26 cellular contexts compared by ENCODE assay signal in the genomic region with DNA sequence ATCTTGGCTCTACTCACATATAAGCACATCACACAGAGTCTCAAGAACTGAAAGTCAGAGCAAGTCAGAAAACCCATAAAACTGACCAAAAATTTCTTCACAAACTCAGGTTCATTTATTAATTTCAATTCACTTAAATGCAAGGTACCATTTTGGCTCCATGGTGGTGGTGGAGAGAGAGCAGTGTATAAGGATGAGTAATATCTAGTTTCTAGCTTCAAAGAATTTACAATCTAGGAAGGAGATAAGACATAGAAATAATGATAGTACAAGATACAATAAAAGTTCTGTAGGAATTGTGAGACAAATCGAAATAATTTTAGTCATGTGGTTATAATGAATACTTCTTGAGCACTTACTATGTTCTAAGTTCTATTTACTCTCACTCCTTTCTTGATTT.
"Had no signal": no experiment of that assay in that cellular context is flagged by ENCODE, and none has a peak within 500 bp of the region (broad histone marks: within the 10 kb centered on the region; RNA-seq: fewer than 3 reads in every experiment).

No MANE protein-coding gene starts in this region.

- H3K27me3 Mint-ChIP-seq: dendritic cell treated with granulocyte-macrophage colony-stimulating factor and Interleukin-4, amounts not matched to agents 40 ng/mL and 50 ng/mL, for 4 days; effector memory CD8-positive, alpha-beta T cell had no signal

- H3K9me3 ChIP-seq: esophagus muscularis mucosa, esophagus squamous epithelium, gastrocnemius medialis, gastroesophageal sphincter, heart left ventricle, heart right ventricle had no signal

- H3K4me1 ChIP-seq: esophagus muscularis mucosa, foreskin keratinocyte, gastrocnemius medialis, gastroesophageal sphincter, heart left ventricle, heart right ventricle had no signal

- ATAC-seq: effector memory CD8-positive, alpha-beta T cell; esophagus mucosa; foreskin keratinocyte; gastrocnemius medialis; gastroesophageal sphincter; heart left ventricle; heart right ventricle had no signal

- DNase-seq: cortex of kidney; dermis blood vessel endothelial cell; dorsolateral prefrontal cortex; effector CD4-positive, alpha-beta T cell; effector CD8-positive, alpha-beta T cell; effector memory CD4-positive, alpha-beta T cell; effector memory CD8-positive, alpha-beta T cell; endodermal cell; erythroblast; esophagus squamous epithelium; foreskin fibroblast; foreskin keratinocyte; foreskin melanocyte; gastrocnemius medialis; glutamatergic neuron; head of caudate nucleus; heart left ventricle; heart right ventricle; hippocampal formation had no signal

- H3K4me3 ChIP-seq: coronary artery, dorsolateral prefrontal cortex, esophagus muscularis mucosa, esophagus squamous epithelium, gastrocnemius medialis, gastroesophageal sphincter, heart left ventricle, heart right ventricle, hepatocyte had no signal

- H3K9me3 Mint-ChIP-seq: dendritic cell treated with granulocyte-macrophage colony-stimulating factor and Interleukin-4, amounts not matched to agents 40 ng/mL and 50 ng/mL, for 4 days; effector memory CD8-positive, alpha-beta T cell; endodermal cell had no signal

- H3K27ac ChIP-seq: coronary artery, dorsolateral prefrontal cortex, epithelial cell of prostate, esophagus muscularis mucosa, esophagus squamous epithelium, foreskin keratinocyte, gastrocnemius medialis, gastroesophageal sphincter, heart left ventricle, heart right ventricle, hepatocyte had no signal

- H3K36me3 ChIP-seq: esophagus squamous epithelium, gastrocnemius medialis, gastroesophageal sphincter, heart left ventricle, heart right ventricle had no signal

- H3K4me3 Mint-ChIP-seq: dendritic cell treated with granulocyte-macrophage colony-stimulating factor and Interleukin-4, amounts not matched to agents 40 ng/mL and 50 ng/mL, for 4 days; effector memory CD8-positive, alpha-beta T cell; endodermal cell had no signal

- H3K27ac Mint-ChIP-seq: dendritic cell treated with granulocyte-macrophage colony-stimulating factor and Interleukin-4, amounts not matched to agents 40 ng/mL and 50 ng/mL, for 4 days; effector memory CD8-positive, alpha-beta T cell; endodermal cell had no signal
